ENCODE assay signal across 8 cellular contexts in genomic region chr3:113947372-113948014, GRCh38. TPM values are rescaled to one million over a fixed set of nuclear protein-coding genes. Genes with fewer than 3 reads are reported as not detected.
A peak's percentile ranks its signal among the peaks of the same experiment; 100 is the strongest.
DNase-seq lines count a peak whose midpoint lies in the region; ATAC-seq lines count a peak whose summit lies in the region.

Gene ZDHHC23, plus strand, starts transcription at chr3:113948013. Its CDS starts 790 bp downstream, at chr3:113948803.

- H4K20me1 ChIP-seq in BLaER1 = 0 out of 2 replicates have a peak, but pooled peaks cover 7% of the 10 kb centered on the region

- peaks cover 14% of the 10 kb centered on the region for H3K27me3 Mint-ChIP-seq in activated CD4-positive, alpha-beta memory T cell treated with anti-CD3 and anti-CD28 coated beads for 36 hours
- H3K27me3 Mint-ChIP-seq in memory B cell = no peaks in the 10 kb centered on the region

- peak within 1 kb of the TSS; percentile 62 for H3K9ac ChIP-seq in BLaER1

- H3K4me1 Mint-ChIP-seq in activated CD4-positive, alpha-beta memory T cell treated with anti-CD3 and anti-CD28 coated beads for 36 hours (ENCODE audit: low read depth) = peaks cover 12% of the 10 kb centered on the region
- H3K4me1 Mint-ChIP-seq in memory B cell = peaks cover 18% of the 10 kb centered on the region

- peak within 1 kb of the TSS; percentile 99 for H3K4me2 ChIP-seq in BLaER1

- H3K27me3 ChIP-seq in BLaER1 (peaks cover 17% of the 10 kb centered on the region), ectodermal cell (ENCODE audit: control insufficient read depth, insufficient read depth, low read length, poor library complexity, severe bottlenecking) (peaks cover 47% of the 10 kb centered on the region)

- peak within 1 kb of the TSS; percentile 52 for H3K27ac Mint-ChIP-seq in activated CD4-positive, alpha-beta memory T cell treated with anti-CD3 and anti-CD28 coated beads for 36 hours
- peak within 1 kb of the TSS; percentile 92 for H3K27ac Mint-ChIP-seq in memory B cell

- CTCF ChIA-PET in activated CD4-positive, alpha-beta memory T cell treated with anti-CD3 and anti-CD28 coated beads for 36 hours (lab: Charles Lee) = no interaction called here

- intact Hi-C loops in activated CD4-positive, alpha-beta memory T cell treated with anti-CD3 and anti-CD28 coated beads for 36 hours (cut with micrococcal nuclease) = loop anchor here (1.0 to 5.0 kb wide), 4 partner anchors 109 to 415 kb away; partner anchors contain the start of genes ATP6V1A, CCDC191, NAA50 and QTRT2

- H3K4me3 ChIP-seq in BLaER1 = peak within 1 kb of the TSS; percentile 83
- H3K4me3 ChIP-seq in ectodermal cell (ENCODE audit: insufficient read depth, low read depth, low read length) = peak within 1 kb of the TSS; percentile 46

- 1% methylated on average over 80 of the region's 80 CpGs for WGBS in ectodermal cell, 2 experiments

- H3K27ac ChIP-seq in BLaER1 (peak within 1 kb of the TSS; percentile 15; the same call in 1 of the 2 replicates), ectodermal cell (ENCODE audit: insufficient read depth, low read depth, low read length, poor library complexity, severe bottlenecking) (no peak within 1 kb of the TSS)

- no peaks in the 10 kb centered on the region for H3K9me3 Mint-ChIP-seq in activated CD4-positive, alpha-beta memory T cell treated with anti-CD3 and anti-CD28 coated beads for 36 hours
- peaks cover 2% of the 10 kb centered on the region for H3K9me3 Mint-ChIP-seq in memory B cell

- H3K4me1 ChIP-seq in BLaER1 (peaks cover 13% of the 10 kb centered on the region), ectodermal cell (ENCODE audit: control insufficient read depth, insufficient read depth, low read length) (no peaks in the 10 kb centered on the region)

- POLR2A ChIA-PET in activated CD4-positive, alpha-beta memory T cell treated with anti-CD3 and anti-CD28 coated beads for 36 hours (lab: Charles Lee) = no interaction called here

- H3K9me3 ChIP-seq in BLaER1 (no peaks in the 10 kb centered on the region), ectodermal cell (ENCODE audit: control insufficient read depth, low read length) (no peaks in the 10 kb centered on the region)

- peak; percentile 61 for ATAC-seq in GM19351 (IDR thresholded peaks at IDR 0.05; ENCODE audit: unreplicated experiment)
- ATAC-seq in HG03457 (IDR thresholded peaks at IDR 0.05; ENCODE audit: unreplicated experiment) = peak; percentile 55
- ATAC-seq in memory B cell (ENCODE audit: low read depth) = peak; percentile 84

- H3K36me3 ChIP-seq in BLaER1 (no peaks in the 10 kb centered on the region; the same call in 1 of the 2 replicates), ectodermal cell (ENCODE audit: control insufficient read depth, insufficient read depth, low read length) (no peaks in the 10 kb centered on the region)

- no peaks in the 10 kb centered on the region for H3K36me3 Mint-ChIP-seq in activated CD4-positive, alpha-beta memory T cell treated with anti-CD3 and anti-CD28 coated beads for 36 hours
- peaks cover 9% of the 10 kb centered on the region for H3K36me3 Mint-ChIP-seq in memory B cell

- peak within 1 kb of the TSS; percentile 74 for H3K4me3 Mint-ChIP-seq in activated CD4-positive, alpha-beta memory T cell treated with anti-CD3 and anti-CD28 coated beads for 36 hours
- H3K4me3 Mint-ChIP-seq in memory B cell = peak within 1 kb of the TSS; percentile 91

- DNase-seq in NCI-H526 (lab: John Stamatoyannopoulos, UW) = peak; percentile 32 to 84
- peak; percentile 71 for DNase-seq in activated CD4-positive, alpha-beta memory T cell treated with anti-CD3 and anti-CD28 coated beads for 36 hours
- peak; percentile 77 to 82 for DNase-seq in memory B cell (ENCODE audit: low spot score in 2 of 2)
- DNase-seq in stimulated activated CD8-positive, alpha-beta memory T cell treated with anti-CD3 and anti-CD28 coated beads, Interleukin-12 subunit alpha, Interleukin-12 subunit beta, amount 100 ng/mL, for 24 hours (ENCODE audit: extremely low read depth) = peak; percentile 16

RNA-seq across cellular contexts. Expression of gene ZDHHC23, which starts in this region (rescaled TPM):
- total RNA-seq in activated CD4-positive, alpha-beta memory T cell treated with anti-CD3 and anti-CD28 coated beads for 36 hours = 1 to 10 TPM; 5.4 to 6.6 TPM
- polyA plus RNA-seq in ectodermal cell (2013, experiment 1 of 4) = 1.5 TPM
- 1.8 TPM for polyA plus RNA-seq in ectodermal cell (2013, experiment 2 of 4)
- 1.2 TPM for polyA plus RNA-seq in ectodermal cell (2013, experiment 3 of 4)
- polyA plus RNA-seq in ectodermal cell (2013, experiment 4 of 4) = 1.3 TPM

Comparison
In these comparisons a context has a peak if more than half of its experiments do, and no peak if none do; other contexts are left out.
1. DNase-seq: peak in every context shown above with its lines; median percentile 80 in memory B cell; 71 in activated CD4-positive, alpha-beta memory T cell treated with anti-CD3 and anti-CD28 coated beads for 36 hours; 58 in NCI-H526; 16 in stimulated activated CD8-positive, alpha-beta memory T cell treated with anti-CD3 and anti-CD28 coated beads, Interleukin-12 subunit alpha, Interleukin-12 subunit beta, amount 100 ng/mL, for 24 hours.